1 cellular context compared by ENCODE assay signal in the genomic region with DNA sequence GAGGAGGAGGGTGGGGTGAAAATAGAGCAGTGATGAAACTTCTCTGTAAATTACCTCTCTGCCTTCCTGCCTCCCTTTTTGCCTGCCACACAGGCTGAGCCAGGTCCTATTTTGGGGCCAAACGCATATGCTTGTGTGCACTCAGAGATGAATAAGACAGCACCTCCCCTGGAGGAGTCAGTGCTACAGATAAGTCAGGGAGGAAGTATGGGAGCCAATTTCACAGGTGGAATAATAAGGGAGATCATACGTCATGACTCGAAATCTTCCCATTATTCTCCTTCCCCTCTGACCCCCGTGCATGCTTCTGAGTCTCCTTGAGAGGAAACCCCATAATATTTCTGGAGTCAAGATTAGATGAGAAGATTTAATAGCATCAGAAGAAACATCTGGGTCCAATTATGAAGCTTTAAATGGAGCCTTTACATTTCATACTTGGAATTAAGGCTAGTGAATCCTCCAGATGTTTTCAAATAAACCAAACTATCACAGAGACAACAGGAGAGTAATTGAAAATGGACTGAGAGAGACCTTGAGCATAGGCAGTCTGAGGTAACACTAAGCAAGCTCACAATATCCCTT.
TF ChIP-seq lines count a peak whose summit lies in the region.

No MANE protein-coding gene starts in this region.

TF ChIP-seq in IMR-90, 13 proteins besides CTCF, POLR2A, EP300 and RAD21 (continued from another document):
- no peak for TF ChIP-seq SMC3 (IDR thresholded peaks at IDR 0.05; ENCODE audit: low read depth, low read length)
- TF ChIP-seq RCOR1 (IDR thresholded peaks at IDR 0.05; ENCODE audit: insufficient replicate concordance, low read length) = no peak
- TF ChIP-seq NFE2L2 (IDR thresholded peaks at IDR 0.05; ENCODE audit: low read depth, low read length) = no peak
